ENCODE assay signal across 8 cellular contexts in the genomic region with DNA sequence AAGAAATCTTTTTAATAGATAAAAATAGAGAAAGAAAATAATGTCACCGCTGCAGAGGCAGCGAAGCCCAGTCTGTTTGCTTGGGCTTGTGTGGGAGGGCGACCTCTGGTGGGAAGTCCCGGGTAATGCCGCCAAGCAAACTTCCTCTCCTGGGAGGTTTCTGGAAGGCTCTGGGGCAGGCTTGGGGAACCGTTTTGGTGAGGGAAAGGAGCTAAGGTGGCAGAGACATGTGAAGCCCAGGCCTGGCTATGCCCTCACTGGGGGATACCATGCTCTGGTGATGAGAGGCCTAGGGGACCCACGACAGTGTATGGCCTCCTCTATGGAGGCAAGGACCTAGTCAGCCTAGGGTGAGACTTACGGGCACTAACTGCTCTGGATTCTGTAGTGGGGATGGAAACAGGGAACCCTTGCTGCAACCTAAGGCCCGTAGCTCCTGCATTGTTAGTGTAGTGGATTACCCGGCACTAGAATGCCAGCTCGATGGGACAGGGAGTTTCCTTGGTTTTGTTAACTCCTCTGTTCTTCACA.
DNase-seq lines count a peak whose midpoint lies in the region; ATAC-seq and TF ChIP-seq lines count a peak whose summit lies in the region.

No MANE protein-coding gene starts in this region.

- H3K36me3 ChIP-seq in transverse colon: no peaks in the 10 kb centered on the region

- CTCF ChIA-PET in activated CD4-positive, alpha-beta T cell treated with anti-CD3 and anti-CD28 coated beads for 36 hours (lab: Charles Lee): interaction anchor here (0.7 to 1.9 kb wide), 4 partner anchors 9 to 551 kb away, joined by 3 to 5 read pairs (median 3); no protein-coding TSS in a partner anchor

- H3K27me3 Mint-ChIP-seq in activated CD4-positive, alpha-beta T cell treated with anti-CD3 and anti-CD28 coated beads for 36 hours: peaks cover 3% of the 10 kb centered on the region
- peaks cover 9% of the 10 kb centered on the region for H3K27me3 Mint-ChIP-seq in nephron progenitor cell (ENCODE audit: low read depth, poor library complexity)

- H3K4me3 ChIP-seq in fibroblast of mammary gland (ENCODE audit: control insufficient read depth, low read depth, low read length): no peak overlapping the region
- no peak overlapping the region for H3K4me3 ChIP-seq in transverse colon

- peaks cover 6% of the 10 kb centered on the region for H3K9me3 Mint-ChIP-seq in activated CD4-positive, alpha-beta T cell treated with anti-CD3 and anti-CD28 coated beads for 36 hours (ENCODE audit: low read depth)
- H3K9me3 Mint-ChIP-seq in nephron progenitor cell: peaks cover 33% of the 10 kb centered on the region

- intact Hi-C loops in activated CD4-positive, alpha-beta T cell treated with anti-CD3 and anti-CD28 coated beads for 36 hours (cut with DNase I, micrococcal nuclease): loop anchor here (2.0 to 10.0 kb wide), 4 partner anchors 268 to 948 kb away; a partner anchor contains a TSS
- intact Hi-C loops in transverse colon (cut with DNase I; ENCODE audit: low total_unique reads): loop anchor here (2.0 kb wide), 1 partner anchor 636 kb away; a partner anchor contains a TSS

- no peak overlapping the region for H3K27ac Mint-ChIP-seq in activated CD4-positive, alpha-beta T cell treated with anti-CD3 and anti-CD28 coated beads for 36 hours
- peak overlapping the region; percentile 95 for H3K27ac Mint-ChIP-seq in nephron progenitor cell

- DNase-seq in activated CD4-positive, alpha-beta T cell treated with anti-CD3 and anti-CD28 coated beads for 36 hours: peak; percentile 73
- DNase-seq in activated CD4-positive, alpha-beta T cell treated with anti-CD3 and anti-CD28 coated beads for 1 hour: no peak
- DNase-seq in NCI-H2227 treated with DMSO at 0.1 percent for 48 hours (lab: John Stamatoyannopoulos, UW) (peak; percentile 30), activated T-cell treated with anti-CD3 and anti-CD28 coated beads for 24 hours (ENCODE audit: low read depth) (peak; percentile 26), fibroblast of mammary gland (ENCODE audit: low read depth) (peak; percentile 70), nephron progenitor cell (peak; percentile 81), transverse colon (peak; percentile 78)

- H3K4me3 Mint-ChIP-seq in activated CD4-positive, alpha-beta T cell treated with anti-CD3 and anti-CD28 coated beads for 36 hours: no peak overlapping the region
- H3K4me3 Mint-ChIP-seq in nephron progenitor cell: peak overlapping the region; percentile 26

- peak; percentile 55 for ATAC-seq in activated CD4-positive, alpha-beta T cell treated with anti-CD3 and anti-CD28 coated beads for 36 hours
- ATAC-seq in HG02759 (IDR thresholded peaks at IDR 0.05; ENCODE audit: unreplicated experiment): peak; percentile 73

- TF ChIP-seq POLR2A in transverse colon (IDR thresholded peaks at IDR 0.05): no peak

- no peak for TF ChIP-seq EP300 in transverse colon (IDR thresholded peaks at IDR 0.05; ENCODE audit: low read depth)

- H3K4me1 Mint-ChIP-seq in activated CD4-positive, alpha-beta T cell treated with anti-CD3 and anti-CD28 coated beads for 36 hours: no peaks in the 10 kb centered on the region
- H3K4me1 Mint-ChIP-seq in nephron progenitor cell: peaks cover 53% of the 10 kb centered on the region

- H3K9me3 ChIP-seq in transverse colon: no peaks in the 10 kb centered on the region

- H3K4me1 ChIP-seq in transverse colon: peaks cover 0 to 40% (median 12%) of the 10 kb centered on the region in 4 donors

- in situ Hi-C loops in transverse colon (cut with MboI; ENCODE audit: low pct_ligation_motif_present in 1 of 4, low pct_unique_long_range_greater_than_20kb in 1 of 4, low sequenced_read_pairs in 3 of 4): loop anchor here (25.0 kb wide), 2 partner anchors 624 to 649 kb away; a partner anchor contains a TSS

- TF ChIP-seq CTCF in fibroblast of mammary gland (conservative IDR thresholded peaks at IDR 0.05; ENCODE audit: control insufficient read depth, insufficient read depth, low read depth, low read length) (peak; percentile 98), nephron progenitor cell (IDR thresholded peaks at IDR 0.05) (peak; percentile 96), transverse colon (IDR thresholded peaks at IDR 0.05) (peak; percentile 86 to 95 (median 90))

- POLR2A ChIA-PET in activated CD4-positive, alpha-beta T cell treated with anti-CD3 and anti-CD28 coated beads for 36 hours (lab: Charles Lee): no interaction called here

- peak overlapping the region in 2 of 4 donors; percentile 18 to 48 for H3K27ac ChIP-seq in transverse colon

- H3K36me3 Mint-ChIP-seq in activated CD4-positive, alpha-beta T cell treated with anti-CD3 and anti-CD28 coated beads for 36 hours (ENCODE audit: low read depth): peaks cover 3% of the 10 kb centered on the region
- peaks cover 24% of the 10 kb centered on the region for H3K36me3 Mint-ChIP-seq in nephron progenitor cell (ENCODE audit: low read depth)

- 18 to 31% methylated on average over 2 to 11 of the region's 11 CpGs for WGBS in transverse colon (ENCODE audit: low coverage in 1 of 2), 2 donors

- H3K27me3 ChIP-seq in transverse colon: no peaks in the 10 kb centered on the region
